ENCODE assay signal across 1 cellular context in genomic region chr17:29162909-29163341, GRCh38.
TF ChIP-seq lines count a peak whose summit lies in the region.

No MANE protein-coding gene starts in this region.

TF ChIP-seq in HEK293, 187 proteins besides CTCF, POLR2A, EP300 and RAD21 (continued from another document):
- TF ChIP-seq GLIS2 (tag by site-specific recombination; IDR thresholded peaks at IDR 0.05) = peak; percentile 44; the same call in 1 of the 2 replicates
